ENCODE assay signal across 24 cellular contexts in genomic region chr10:78286186-78286585, GRCh38.
DNase-seq lines count a peak whose midpoint lies in the region; ATAC-seq and TF ChIP-seq lines count a peak whose summit lies in the region.
"Had no signal": no experiment of that assay in that cellular context is flagged by ENCODE, and none has a peak within 500 bp of the region (broad histone marks: within the 10 kb centered on the region; RNA-seq: fewer than 3 reads in every experiment).

No MANE protein-coding gene starts in this region.

- H3K9me3 ChIP-seq in HAP-1 (no peaks in the 10 kb centered on the region), SK-N-SH (no peaks in the 10 kb centered on the region)
- H3K9me3 ChIP-seq: esophagus muscularis mucosa, heart right ventricle, right lobe of liver, thoracic aorta had no signal

- CTCF ChIA-PET in SK-N-SH (lab: Yijun Ruan, JAX) = no interaction called here

- no peaks in the 10 kb centered on the region for H3K4me1 ChIP-seq in HAP-1
- H3K4me1 ChIP-seq in SK-N-SH (ENCODE audit: control insufficient read depth in 1 of 2, insufficient read depth in 2 of 2, low read depth in 1 of 2, low read length in 1 of 2) = peaks cover 0 to 38% of the 10 kb centered on the region in 2 experiments; a peak in 1 of 4 replicates
- H3K4me1 ChIP-seq: foreskin keratinocyte, heart right ventricle, right lobe of liver had no signal

- TF ChIP-seq EP300 in SK-N-SH (IDR thresholded peaks at IDR 0.05; ENCODE audit: borderline replicate concordance in 1 of 2, low read depth in 1 of 2, low read length in 1 of 2) = no peak

- H3K4me2 ChIP-seq in SK-N-SH = no peak overlapping the region

- in situ Hi-C loops in HAP-1 (cut with MboI; ENCODE audit: low sequenced_read_pairs) = no loop called here

- no peak overlapping the region for H3K9ac ChIP-seq in SK-N-SH

- H3K4me3 ChIP-seq in HAP-1 (no peak overlapping the region), SK-N-SH (ENCODE audit: low read depth in 2 of 2, low read length in 1 of 2) (no peak overlapping the region)
- H3K4me3 ChIP-seq: coronary artery, esophagus muscularis mucosa, heart right ventricle, right lobe of liver, thoracic aorta had no signal

- no peak for TF ChIP-seq RAD21 in SK-N-SH (IDR thresholded peaks at IDR 0.05; ENCODE audit: low read length)

- H3K27me3 ChIP-seq in HAP-1 (ENCODE audit: low read depth) (no peaks in the 10 kb centered on the region), SK-N-SH (ENCODE audit: insufficient read depth) (no peaks in the 10 kb centered on the region)
- H3K27me3 ChIP-seq: esophagus muscularis mucosa, heart right ventricle, right lobe of liver had no signal

- DNase-seq in ELR (ENCODE audit: low read depth) = peak; percentile 10
- peak; percentile 2 to 41 for DNase-seq in HAP-1 (ENCODE audit: low spot score in 2 of 2)
- DNase-seq in SK-N-SH = peak; percentile 48
- DNase-seq in iPS-NIHi7 (ENCODE audit: extremely low spot score) = peak; percentile 68
- no peak for DNase-seq in activated T-cell treated with anti-CD3 and anti-CD28 coated beads for 4 hours
- DNase-seq in hepatic stellate cell (ENCODE audit: low spot score) = no peak
- DNase-seq: foreskin keratinocyte; GOT3; heart right ventricle; IMR-90; left cardiac atrium; mammary epithelial cell; NCI-H187 treated with DMSO at 0.1 percent for 48 hours; PC-3; right lobe of liver; stimulated activated naive CD4-positive, alpha-beta T cell; T-helper 9 cell had no signal

- H3K9me2 ChIP-seq in SK-N-SH = no peaks in the 10 kb centered on the region

- H3F3A ChIP-seq in SK-N-SH (replicated peaks; ENCODE audit: insufficient read depth) = no peaks in the 10 kb centered on the region

- H3K36me3 ChIP-seq in HAP-1 (replicated peaks) (no peaks in the 10 kb centered on the region), SK-N-SH (replicated peaks in 1 of 2; ENCODE audit: control insufficient read depth in 1 of 2, insufficient read depth in 2 of 2, low read length in 1 of 2) (no peaks in the 10 kb centered on the region)
- H3K36me3 ChIP-seq: esophagus muscularis mucosa, heart right ventricle, right lobe of liver, thoracic aorta had no signal

- no peak for TF ChIP-seq CTCF in SK-N-SH (IDR thresholded peaks at IDR 0.05)

- H3K27ac ChIP-seq in SK-N-SH (ENCODE audit: low read depth in 2 of 2, low read length in 1 of 2) = no peak overlapping the region
- H3K27ac ChIP-seq: C4-2B, coronary artery, foreskin keratinocyte, heart right ventricle, right lobe of liver, thoracic aorta had no signal

- POLR2A ChIA-PET in SK-N-SH (lab: Yijun Ruan, JAX) = no interaction called here

- no peaks in the 10 kb centered on the region for H3K79me2 ChIP-seq in SK-N-SH (ENCODE audit: insufficient read depth)

- H2AFZ ChIP-seq in SK-N-SH (ENCODE audit: low read depth) = no peak overlapping the region

- ATAC-seq in GM19463 (IDR thresholded peaks at IDR 0.05; ENCODE audit: unreplicated experiment) = no peak
- ATAC-seq: activated naive CD4-positive, alpha-beta T cell treated with anti-CD3 and anti-CD28 coated beads, Interleukin-2, amount 50 U/mL, for 72 hours; activated T-helper 17 cell treated with anti-CD3 and anti-CD28 coated beads, Interleukin-2, amount 50 U/mL, for 72 hours; foreskin keratinocyte; heart right ventricle; left cardiac atrium; PC-3; right lobe of liver had no signal

- 78% methylated on average over 1 of the region's 1 CpG for WGBS in SK-N-SH (ENCODE audit: low lambda C conversion rate)

- no peaks in the 10 kb centered on the region for H4K20me1 ChIP-seq in SK-N-SH (ENCODE audit: insufficient read depth)

TF ChIP-seq in SK-N-SH, 30 proteins besides CTCF, POLR2A, EP300 and RAD21:
- TF ChIP-seq ELF1 (IDR thresholded peaks at IDR 0.05) (no peak), USF2 (IDR thresholded peaks at IDR 0.05; ENCODE audit: borderline replicate concordance, low read depth, low read length) (no peak), MAX (IDR thresholded peaks at IDR 0.05; ENCODE audit: low read depth) (no peak)

Comparison
In these comparisons a context has a peak if more than half of its experiments do, and no peak if none do; other contexts are left out.
1. DNase-seq: peak in ELR (single experiment), HAP-1 (2 of 2), SK-N-SH (single experiment) and iPS-NIHi7 (single experiment); none in activated T-cell treated with anti-CD3 and anti-CD28 coated beads for 4 hours (single experiment) and hepatic stellate cell (single experiment).